In genomic region chrX:13159886-13160285, GRCh38 we compare ENCODE assay signal across 16 cellular contexts.
"Had no signal": no experiment of that assay in that cellular context is flagged by ENCODE, and none has a peak within 500 bp of the region (broad histone marks: within the 10 kb centered on the region; RNA-seq: fewer than 3 reads in every experiment).

No MANE protein-coding gene starts in this region.

- H3K36me3 ChIP-seq: adrenal gland, suprapubic skin had no signal

- H3K27me3 ChIP-seq: adrenal gland, suprapubic skin had no signal

- H3K27ac ChIP-seq: suprapubic skin had no signal

- H3K9me3 ChIP-seq: adrenal gland, suprapubic skin had no signal

- H3K9ac ChIP-seq: parathyroid adenoma had no signal

- H3K4me1 ChIP-seq: parathyroid adenoma had no signal

- ATAC-seq: activated T-helper 17 cell treated with anti-CD3 and anti-CD28 coated beads, Interleukin-2, amount 50 U/mL, for 72 hours had no signal

- H3K79me2 ChIP-seq: parathyroid adenoma had no signal

- H2AFZ ChIP-seq: parathyroid adenoma had no signal

- FAIRE-seq: kidney, small intestine had no signal

- H3K4me3 ChIP-seq: adrenal gland, coronary artery, suprapubic skin had no signal

- DNase-seq: activated CD4-positive, alpha-beta T cell treated with anti-CD3 and anti-CD28 coated beads, Interleukin-2, amount 10 ng/mL, durations not matched to agents 7 days and 5 days; activated CD4-positive, CD25-positive, alpha-beta regulatory T cell; activated CD8-positive, alpha-beta memory T cell treated with anti-CD3 and anti-CD28 coated beads for 24 hours; activated naive CD4-positive, alpha-beta T cell treated with anti-CD3 and anti-CD28 coated beads, Interleukin-2, amount 10 ng/mL, durations not matched to agents 7 days and 5 days; activated T-cell treated with anti-CD3 and anti-CD28 coated beads for 4 hours; adrenal gland; central memory CD4-positive, alpha-beta T cell; effector CD8-positive, alpha-beta T cell; head of caudate nucleus; kidney; retina; small intestine had no signal
